Comparison of ENCODE assay signal across 8 cellular contexts in genomic region chr3:42600958-42601675, GRCh38. TPM values are rescaled to one million over a fixed set of nuclear protein-coding genes. Genes with fewer than 3 reads are reported as not detected.
DNase-seq lines count a peak whose midpoint lies in the region; ATAC-seq and TF ChIP-seq lines count a peak whose summit lies in the region.

No MANE protein-coding gene starts in this region.

- CTCF ChIA-PET in OCI-LY7 (lab: Charles Lee; ENCODE audit: unreplicated experiment), result interaction anchor here (0.7 to 2.2 kb wide), 5 partner anchors 10 to 22 kb away, joined by 3 to 6 read pairs (median 5); partner anchors contain the start of gene SEC22C

- DNase-seq in OCI-LY7 (ENCODE audit: low spot score), result peak; percentile 68
- no peak for DNase-seq in activated naive CD8-positive, alpha-beta T cell treated with anti-CD3 and anti-CD28 coated beads, Interleukin-2, amount 10 ng/mL, durations not matched to agents 7 days and 5 days
- DNase-seq in heart left ventricle, result peak; percentile 67 to 82 (median 81)
- DNase-seq in pons (ENCODE audit: low spot score), result peak; percentile 47
- no peak for DNase-seq in HPDE6-E6E7 (ENCODE audit: extremely low spot score)

- H3K9ac ChIP-seq in BLaER1 treated with 17β-estradiol and CSF1 and Interleukin-3, amounts not matched to agents 10 nM and 100 nM, result peak overlapping the region; percentile 84 to 96 (median 90)

- peaks cover 58% of the 10 kb centered on the region for H3K79me2 ChIP-seq in OCI-LY7 (ENCODE audit: insufficient read depth, low read depth, low read length)

- TF ChIP-seq CTCF in OCI-LY7 (conservative IDR thresholded peaks at IDR 0.05; ENCODE audit: low read length) (no peak), heart left ventricle (IDR thresholded peaks at IDR 0.05) (peak in 2 of 12 donors; percentile 10 to 29)

- H3K36me3 ChIP-seq in BLaER1 treated with 17β-estradiol and CSF1 and Interleukin-3, amounts not matched to agents 10 nM and 100 nM, result peaks cover 36 to 61% (median 53%) of the 10 kb centered on the region in 11 experiments
- H3K36me3 ChIP-seq in OCI-LY7 (ENCODE audit: insufficient read depth, low read length) (peaks cover 49% of the 10 kb centered on the region), heart left ventricle (peaks cover 0 to 19% (median 6%) of the 10 kb centered on the region in 9 donors)

- peak overlapping the region; percentile 2; the same call in 1 of the 2 replicates for H2AFZ ChIP-seq in OCI-LY7 (ENCODE audit: low read length)

- H3K27ac Mint-ChIP-seq in activated naive CD8-positive, alpha-beta T cell treated with anti-CD3 and anti-CD28 coated beads, Interleukin-2, amount 10 ng/mL, durations not matched to agents 7 days and 5 days, result peak overlapping the region; percentile 82

- H3K4me3 ChIP-seq in BLaER1 treated with 17β-estradiol and CSF1 and Interleukin-3, amounts not matched to agents 10 nM and 100 nM, result peak overlapping the region; percentile 66 to 91 (median 82)
- H3K4me3 ChIP-seq in OCI-LY7 (ENCODE audit: low read depth, low read length, poor library complexity, severe bottlenecking) (peak overlapping the region; percentile 78), heart left ventricle (peak overlapping the region; percentile 74 to 97 (median 88))

- H3K27me3 ChIP-seq in BLaER1 treated with 17β-estradiol and CSF1 and Interleukin-3, amounts not matched to agents 10 nM and 100 nM, result no peaks in the 10 kb centered on the region
- no peaks in the 10 kb centered on the region for H3K27me3 ChIP-seq in heart left ventricle

- H3K36me3 Mint-ChIP-seq in activated naive CD8-positive, alpha-beta T cell treated with anti-CD3 and anti-CD28 coated beads, Interleukin-2, amount 10 ng/mL, durations not matched to agents 7 days and 5 days, result peaks cover 29% of the 10 kb centered on the region

- H4K20me1 ChIP-seq in BLaER1 treated with 17β-estradiol and CSF1 and Interleukin-3, amounts not matched to agents 10 nM and 100 nM, result peaks cover 15 to 48% (median 36%) of the 10 kb centered on the region in 11 experiments; a peak in 18 of 22 replicates
- H4K20me1 ChIP-seq in OCI-LY7 (ENCODE audit: insufficient read depth, low read length), result peaks cover 38% of the 10 kb centered on the region

- ATAC-seq in GM18861 (IDR thresholded peaks at IDR 0.05; ENCODE audit: unreplicated experiment), result peak; percentile 9
- peak; percentile 12 for ATAC-seq in HG03103 (IDR thresholded peaks at IDR 0.05; ENCODE audit: low read depth, unreplicated experiment)
- peak; percentile 21 for ATAC-seq in activated naive CD8-positive, alpha-beta T cell treated with anti-CD3 and anti-CD28 coated beads, Interleukin-2, amount 10 ng/mL, durations not matched to agents 7 days and 5 days (ENCODE audit: low read depth)
- ATAC-seq in heart left ventricle, result peak; percentile 27 to 62 (median 60)

- H3K4me2 ChIP-seq in BLaER1 treated with 17β-estradiol and CSF1 and Interleukin-3, amounts not matched to agents 10 nM and 100 nM, result peak overlapping the region; percentile 75 to 97 (median 83)
- H3K4me2 ChIP-seq in OCI-LY7 (ENCODE audit: low read length), result peak overlapping the region; percentile 88

- H3K9me3 Mint-ChIP-seq in activated naive CD8-positive, alpha-beta T cell treated with anti-CD3 and anti-CD28 coated beads, Interleukin-2, amount 10 ng/mL, durations not matched to agents 7 days and 5 days, result peaks cover 6% of the 10 kb centered on the region

- peaks cover 36% of the 10 kb centered on the region for H3K4me1 Mint-ChIP-seq in activated naive CD8-positive, alpha-beta T cell treated with anti-CD3 and anti-CD28 coated beads, Interleukin-2, amount 10 ng/mL, durations not matched to agents 7 days and 5 days

- POLR2A ChIA-PET in OCI-LY7 (lab: Charles Lee), result interaction anchor here (0.5 to 3.8 kb wide), 7 partner anchors 8 to 48 kb away, joined by 3 to 33 read pairs (median 4); partner anchors contain the start of genes SEC22C and SS18L2
- POLR2A ChIA-PET in activated naive CD8-positive, alpha-beta T cell treated with anti-CD3 and anti-CD28 coated beads, Interleukin-2, amount 10 ng/mL, durations not matched to agents 7 days and 5 days (lab: Charles Lee), result interaction anchor here (0.6 to 2.0 kb wide), 15 partner anchors 10 to 1402 kb away, joined by 3 to 65 read pairs (median 4); partner anchors contain the start of genes CTNNB1, SEC22C, SS18L2 and VIPR1

- WGBS in heart left ventricle, 4 donors, result 0 to 1% (median 0%) methylated on average over 20 to 31 of the region's 31 CpGs

- peak overlapping the region; percentile 81 to 96 (median 92) for H3K27ac ChIP-seq in BLaER1 treated with 17β-estradiol and CSF1 and Interleukin-3, amounts not matched to agents 10 nM and 100 nM
- H3K27ac ChIP-seq in OCI-LY7 (ENCODE audit: low read depth, low read length, poor library complexity, severe bottlenecking) (peak overlapping the region; percentile 93), heart left ventricle (peak overlapping the region; percentile 95 to 100 (median 98))

- H3K27me3 Mint-ChIP-seq in activated naive CD8-positive, alpha-beta T cell treated with anti-CD3 and anti-CD28 coated beads, Interleukin-2, amount 10 ng/mL, durations not matched to agents 7 days and 5 days, result no peaks in the 10 kb centered on the region

- H3K9me2 ChIP-seq in OCI-LY7 (ENCODE audit: insufficient read depth, low read length), result no peaks in the 10 kb centered on the region

- no peak for TF ChIP-seq POLR2A in heart left ventricle (IDR thresholded peaks at IDR 0.05)

- intact Hi-C loops in OCI-LY7 (cut with micrococcal nuclease; ENCODE audit: unreplicated experiment), result loop anchor here (1.0 kb wide), 2 partner anchors 11 to 19 kb away; partner anchors contain the start of gene SS18L2
- intact Hi-C loops in heart left ventricle (cut with DNase I), result loop anchor here in 8 of 10 donors (1.0 to 10.0 kb wide), 4 partner anchors 11 to 144 kb away; partner anchors contain the start of genes ZBTB47 (in 7 of the 8) and SS18L2 (in 1 of the 8)

- BruUV-seq in OCI-LY7 (replicated peaks; lab: Mats Ljungman, UMichigan), result no TSS peak

- peaks cover 6 to 23% (median 15%) of the 10 kb centered on the region in 11 experiments for H3K9me3 ChIP-seq in BLaER1 treated with 17β-estradiol and CSF1 and Interleukin-3, amounts not matched to agents 10 nM and 100 nM (replicated peaks in 1 of 11)
- H3K9me3 ChIP-seq in OCI-LY7 (ENCODE audit: low read length) (no peaks in the 10 kb centered on the region), heart left ventricle (peaks cover 0 to 13% (median 2%) of the 10 kb centered on the region in 12 donors)

- H3K4me3 Mint-ChIP-seq in activated naive CD8-positive, alpha-beta T cell treated with anti-CD3 and anti-CD28 coated beads, Interleukin-2, amount 10 ng/mL, durations not matched to agents 7 days and 5 days, result peak overlapping the region; percentile 97

- H3K4me1 ChIP-seq in BLaER1 treated with 17β-estradiol and CSF1 and Interleukin-3, amounts not matched to agents 10 nM and 100 nM, result peaks cover 7 to 51% (median 26%) of the 10 kb centered on the region in 10 experiments
- H3K4me1 ChIP-seq in OCI-LY7 (ENCODE audit: insufficient read depth, low read length, poor library complexity, severe bottlenecking) (peaks cover 39% of the 10 kb centered on the region), heart left ventricle (peaks cover 0 to 44% (median 33%) of the 10 kb centered on the region in 12 donors)

RNA-seq across cellular contexts. Expression of gene NKTR, which starts 0.6 kb away (rescaled TPM):
- total RNA-seq in OCI-LY7 (2014; rRNA removed; shearing (Covaris generic)), result 85.1 and 90.2 TPM in 2 replicates
- total RNA-seq in OCI-LY7 (2022) (154 and 167 TPM in 2 replicates), heart left ventricle (10 to 100 TPM; 14.6 to 40.6 (median 20.9) TPM)
- 100 to 1,000 TPM; 150 to 152 TPM for total RNA-seq in activated naive CD8-positive, alpha-beta T cell treated with anti-CD3 and anti-CD28 coated beads, Interleukin-2, amount 10 ng/mL, durations not matched to agents 7 days and 5 days
- 10 to 100 TPM; 10.7 to 31.3 TPM for polyA plus RNA-seq in heart left ventricle

RNA-seq across cellular contexts. Expression of gene SS18L2, which starts 10.5 kb away (rescaled TPM):
- 44.1 and 48.9 TPM in 2 replicates for total RNA-seq in OCI-LY7 (2014; rRNA removed; shearing (Covaris generic))
- 58.1 and 66.5 TPM in 2 replicates for total RNA-seq in OCI-LY7 (2022)
- 10 to 100 TPM; 50.9 to 55.5 TPM for total RNA-seq in activated naive CD8-positive, alpha-beta T cell treated with anti-CD3 and anti-CD28 coated beads, Interleukin-2, amount 10 ng/mL, durations not matched to agents 7 days and 5 days
- total RNA-seq in heart left ventricle, result 10 to 100 TPM; 10.7 to 16.9 (median 12.8) TPM
- polyA plus RNA-seq in heart left ventricle, result 10 to 100 TPM; 30.9 to 34.6 TPM

RNA-seq across cellular contexts. Expression of gene SEC22C, which starts 19.4 kb away (rescaled TPM):
- total RNA-seq in OCI-LY7 (2014; rRNA removed; shearing (Covaris generic)), result 30.0 and 33.0 TPM in 2 replicates
- total RNA-seq in OCI-LY7 (2022) (36.2 and 39.5 TPM in 2 replicates), heart left ventricle (10 to 100 TPM; 19.9 to 40.5 (median 28.9) TPM)
- total RNA-seq in activated naive CD8-positive, alpha-beta T cell treated with anti-CD3 and anti-CD28 coated beads, Interleukin-2, amount 10 ng/mL, durations not matched to agents 7 days and 5 days, result 10 to 100 TPM; 52.5 to 53.0 TPM
- polyA plus RNA-seq in heart left ventricle, result 10 to 100 TPM; 17.4 to 35.1 TPM

RNA-seq across cellular contexts. Expression of gene ZBTB47, which starts 52.4 kb away (rescaled TPM):
- 0.05 and 0.09 TPM in 2 replicates for total RNA-seq in OCI-LY7 (2014; rRNA removed; shearing (Covaris generic))
- total RNA-seq in OCI-LY7 (2022) (not detected in 2 replicates), heart left ventricle (100 to 1,000 TPM in 7 of 9 donors, 10 to 100 TPM in 2; 76.6 to 184 (median 131) TPM)
- 1 to 10 TPM; 1.1 to 1.3 TPM for total RNA-seq in activated naive CD8-positive, alpha-beta T cell treated with anti-CD3 and anti-CD28 coated beads, Interleukin-2, amount 10 ng/mL, durations not matched to agents 7 days and 5 days
- 100 to 1,000 TPM; 110 to 111 TPM for polyA plus RNA-seq in heart left ventricle

Comparison
In these comparisons a context has a peak if more than half of its experiments do, and no peak if none do; other contexts are left out.
1. ATAC-seq: peak in every context shown above with its lines; median percentile 60 in heart left ventricle; 21 in activated naive CD8-positive, alpha-beta T cell treated with anti-CD3 and anti-CD28 coated beads, Interleukin-2, amount 10 ng/mL, durations not matched to agents 7 days and 5 days; 12 in HG03103; 9 in GM18861.
2. DNase-seq: peak in OCI-LY7 (single experiment), heart left ventricle (5 of 5) and pons (single experiment); none in activated naive CD8-positive, alpha-beta T cell treated with anti-CD3 and anti-CD28 coated beads, Interleukin-2, amount 10 ng/mL, durations not matched to agents 7 days and 5 days (single experiment) and HPDE6-E6E7 (single experiment).
3. Peak in every context shown above with its lines, with median percentiles within 50 percentile points of each other: H3K27ac ChIP-seq and H3K4me3 ChIP-seq.